Comparison of ENCODE assay signal across 1 cellular context in genomic region chr17:3639981-3640596, GRCh38.
TF ChIP-seq lines count a peak whose summit lies in the region.

No MANE protein-coding gene starts in this region.

TF ChIP-seq in GM23338, 12 proteins besides CTCF, POLR2A, EP300 and RAD21:
- TF ChIP-seq ZNF462 (CRISPR knock-in tag; IDR thresholded peaks at IDR 0.05) (no peak), NANOG (IDR thresholded peaks at IDR 0.05; ENCODE audit: borderline replicate concordance) (no peak), EZH2phosphoT487 (IDR thresholded peaks at IDR 0.05; ENCODE audit: unreplicated experiment) (no peak), ZNF331 (CRISPR knock-in tag; IDR thresholded peaks at IDR 0.05; ENCODE audit: low read depth) (no peak), ETS1 (IDR thresholded peaks at IDR 0.05) (no peak), REST (IDR thresholded peaks at IDR 0.05; ENCODE audit: unreplicated experiment) (no peak), STAT1 (IDR thresholded peaks at IDR 0.05; ENCODE audit: unreplicated experiment) (no peak), ZNF114 (CRISPR knock-in tag; IDR thresholded peaks at IDR 0.05) (no peak), JUNB (IDR thresholded peaks at IDR 0.05; ENCODE audit: unreplicated experiment) (no peak), POLR2AphosphoS5 (IDR thresholded peaks at IDR 0.05; ENCODE audit: low read depth) (no peak), EZH2 (IDR thresholded peaks at IDR 0.05; ENCODE audit: low read depth, unreplicated experiment) (no peak), CREB1 (CRISPR knock-in tag; IDR thresholded peaks at IDR 0.05; ENCODE audit: low read depth) (no peak)
